Comparison of ENCODE assay signal across 8 cellular contexts in the genomic region with DNA sequence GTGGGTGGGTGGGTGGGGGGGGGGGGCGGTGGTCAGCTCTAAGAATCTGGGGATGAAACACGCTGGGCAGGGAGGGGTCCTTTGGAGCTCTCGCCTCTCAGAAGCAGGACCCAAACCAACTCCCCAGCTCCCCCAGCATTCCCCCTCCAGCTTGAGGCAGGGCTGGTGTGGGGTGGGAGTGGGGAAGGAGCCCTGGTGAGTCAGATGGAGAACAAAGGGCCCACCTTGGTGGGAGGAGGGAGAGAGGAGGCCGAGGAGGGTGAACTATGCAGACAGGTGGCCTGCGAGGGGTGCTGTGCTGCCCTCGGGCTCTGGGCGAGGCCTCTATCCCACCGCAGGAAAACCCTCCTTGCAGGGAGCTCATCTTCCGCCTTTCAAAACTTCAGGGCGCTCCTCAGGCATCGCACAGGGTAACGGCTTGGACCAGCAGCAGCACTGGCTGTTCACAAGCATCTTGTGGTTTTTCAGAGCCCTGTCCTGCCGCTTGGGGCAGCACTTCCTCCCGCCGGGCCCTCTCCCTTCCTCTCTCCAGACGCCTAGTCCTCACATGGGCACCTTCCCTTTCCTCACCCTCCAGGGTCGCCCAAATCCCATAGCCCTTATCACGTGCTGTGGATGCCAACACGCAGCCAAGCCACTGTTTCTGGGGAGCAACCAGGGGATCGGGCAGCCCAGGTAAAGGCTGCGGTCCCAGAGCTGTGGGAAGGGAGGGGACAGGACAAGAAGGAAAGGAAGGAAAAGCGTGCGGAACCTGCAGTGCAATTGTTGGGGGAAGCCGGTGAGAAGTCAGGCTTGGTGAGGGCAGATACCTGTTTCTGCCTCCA. TPM values are rescaled to one million over a fixed set of nuclear protein-coding genes. Genes with fewer than 3 reads are reported as not detected.
A peak's percentile ranks its signal among the peaks of the same experiment; 100 is the strongest.
DNase-seq lines count a peak whose midpoint lies in the region; ATAC-seq and TF ChIP-seq lines count a peak whose summit lies in the region.

No MANE protein-coding gene starts in this region.

- POLR2A ChIA-PET in naive thymus-derived CD8-positive, alpha-beta T cell (lab: Charles Lee) = interaction anchor here (0.5 to 2.0 kb wide), 3 partner anchors 31 to 482 kb away, joined by 3 to 7 read pairs (median 4); partner anchors contain the start of gene GRPEL1

- H3K9me3 ChIP-seq in stomach smooth muscle (ENCODE audit: control insufficient read depth in 2 of 2, low read length in 2 of 2) = no peaks in the 10 kb centered on the region

- H3K4me1 ChIP-seq in stomach smooth muscle (ENCODE audit: control insufficient read depth, insufficient read depth, low read length) = peaks cover 24% of the 10 kb centered on the region

- peak; percentile 75 for ATAC-seq in GM19395 (IDR thresholded peaks at IDR 0.05; ENCODE audit: unreplicated experiment)
- peak; percentile 71 for ATAC-seq in HG03571 (IDR thresholded peaks at IDR 0.05; ENCODE audit: unreplicated experiment)
- ATAC-seq in naive thymus-derived CD8-positive, alpha-beta T cell = peak; percentile 56 to 58

- H3K4me3 ChIP-seq in stomach smooth muscle (ENCODE audit: low read length in 2 of 2) = peak overlapping the region; percentile 63 to 76

- H3K27me3 ChIP-seq in stomach smooth muscle (ENCODE audit: control insufficient read depth in 1 of 2, insufficient read depth in 2 of 2, low read length in 2 of 2) = no peaks in the 10 kb centered on the region

- no peak overlapping the region for H3K27ac ChIP-seq in stomach smooth muscle (ENCODE audit: low read length)

- intact Hi-C loops in CD14-positive monocyte (cut with micrococcal nuclease) = loop anchor here in 1 of 2 donors (10.0 kb wide), 1 partner anchor 527 kb away; the partner anchor contains the start of gene MAN2B2

- H3K27me3 Mint-ChIP-seq in CD14-positive monocyte (ENCODE audit: low read depth in 3 of 3) = peaks cover 21 to 39% (median 35%) of the 10 kb centered on the region in 3 donors
- H3K27me3 Mint-ChIP-seq in activated T-cell treated with anti-CD3 and anti-CD28 coated beads, Interleukin-2, amount 50 U/mL, for 24 hours = no peaks in the 10 kb centered on the region
- H3K27me3 Mint-ChIP-seq in naive thymus-derived CD8-positive, alpha-beta T cell = peaks cover 0 to 9% (median 0%) of the 10 kb centered on the region in 5 donors

- peaks cover 25% of the 10 kb centered on the region for H3K4me1 Mint-ChIP-seq in CD14-positive monocyte
- peaks cover 19% of the 10 kb centered on the region for H3K4me1 Mint-ChIP-seq in activated T-cell treated with anti-CD3 and anti-CD28 coated beads, Interleukin-2, amount 50 U/mL, for 24 hours (ENCODE audit: low read depth)
- peaks cover 11 to 26% (median 22%) of the 10 kb centered on the region in 4 donors for H3K4me1 Mint-ChIP-seq in naive thymus-derived CD8-positive, alpha-beta T cell

- H3K27ac Mint-ChIP-seq in CD14-positive monocyte = peak overlapping the region in 1 of 7 donors; percentile 64
- no peak overlapping the region for H3K27ac Mint-ChIP-seq in activated T-cell treated with anti-CD3 and anti-CD28 coated beads, Interleukin-2, amount 50 U/mL, for 24 hours
- peak overlapping the region in 9 of 10 donors; percentile 9 to 83 (median 53) for H3K27ac Mint-ChIP-seq in naive thymus-derived CD8-positive, alpha-beta T cell

- peak overlapping the region; percentile 88 to 95 for H3K4me3 Mint-ChIP-seq in CD14-positive monocyte
- H3K4me3 Mint-ChIP-seq in activated T-cell treated with anti-CD3 and anti-CD28 coated beads, Interleukin-2, amount 50 U/mL, for 24 hours = peak overlapping the region; percentile 89
- peak overlapping the region; percentile 86 to 95 (median 90) for H3K4me3 Mint-ChIP-seq in naive thymus-derived CD8-positive, alpha-beta T cell

- H3K36me3 ChIP-seq in stomach smooth muscle (ENCODE audit: control insufficient read depth in 2 of 2, insufficient read depth in 2 of 2, low read length in 2 of 2) = no peaks in the 10 kb centered on the region

- H3K9me3 Mint-ChIP-seq in CD14-positive monocyte = peaks cover 0 to 3% (median 0%) of the 10 kb centered on the region in 7 donors
- no peaks in the 10 kb centered on the region for H3K9me3 Mint-ChIP-seq in activated T-cell treated with anti-CD3 and anti-CD28 coated beads, Interleukin-2, amount 50 U/mL, for 24 hours
- no peaks in the 10 kb centered on the region for H3K9me3 Mint-ChIP-seq in naive thymus-derived CD8-positive, alpha-beta T cell

- H3K9ac ChIP-seq in stomach smooth muscle (ENCODE audit: low read length in 2 of 2) = no peak overlapping the region

- DNase-seq in CD14-positive monocyte (ENCODE audit: low spot score) (peak; percentile 70), NOMO-1 treated with dmso at 0.1 percent for 144 hours (lab: John Stamatoyannopoulos, UW; ENCODE audit: unreplicated experiment) (peak; percentile 79), fibroblast of gingiva (ENCODE audit: low read depth) (peak; percentile 56)
- DNase-seq in activated T-cell treated with anti-CD3 and anti-CD28 coated beads, Interleukin-2, amount 50 U/mL, for 24 hours = peak; percentile 73
- peak in 8 of 10 donors; percentile 21 to 48 (median 35) for DNase-seq in naive thymus-derived CD8-positive, alpha-beta T cell

- peak; percentile 83 for TF ChIP-seq CTCF in CD14-positive monocyte (IDR thresholded peaks at IDR 0.05)

- H3K36me3 Mint-ChIP-seq in CD14-positive monocyte = no peaks in the 10 kb centered on the region
- peaks cover 2% of the 10 kb centered on the region for H3K36me3 Mint-ChIP-seq in activated T-cell treated with anti-CD3 and anti-CD28 coated beads, Interleukin-2, amount 50 U/mL, for 24 hours (ENCODE audit: low read depth)
- H3K36me3 Mint-ChIP-seq in naive thymus-derived CD8-positive, alpha-beta T cell = no peaks in the 10 kb centered on the region

RNA-seq across cellular contexts. Expression of gene GRPEL1, which starts 34.0 kb away (rescaled TPM):
- polyA plus RNA-seq in CD14-positive monocyte = 10 to 100 TPM; 45.4 to 49.6 TPM
- 10 to 100 TPM; 37.8 to 39.7 TPM for total RNA-seq in naive thymus-derived CD8-positive, alpha-beta T cell
- polyA plus RNA-seq in naive thymus-derived CD8-positive, alpha-beta T cell = 10 to 100 TPM; 31.4 to 47.6 (median 36.3) TPM

RNA-seq across cellular contexts. Expression of gene TADA2B, which starts 58.7 kb away (rescaled TPM):
- 1 to 10 TPM; 2.0 to 2.6 TPM for polyA plus RNA-seq in CD14-positive monocyte
- total RNA-seq in naive thymus-derived CD8-positive, alpha-beta T cell = 10 to 100 TPM; 50.5 to 55.2 TPM
- polyA plus RNA-seq in naive thymus-derived CD8-positive, alpha-beta T cell = 1 to 10 TPM; 2.6 to 4.8 (median 4.5) TPM
